19 cellular contexts compared by ENCODE assay signal in genomic region chr21:45859041-45859761, GRCh38.
"Had no signal": no experiment of that assay in that cellular context is flagged by ENCODE, and none has a peak within 500 bp of the region (broad histone marks: within the 10 kb centered on the region; RNA-seq: fewer than 3 reads in every experiment).

No MANE protein-coding gene starts in this region.

- H3K36me3 Mint-ChIP-seq: activated naive CD4-positive, alpha-beta T cell treated with anti-CD3 and anti-CD28 coated beads, Interleukin-2, amount 10 ng/mL, durations not matched to agents 7 days and 5 days had no signal

- DNase-seq: activated CD4-positive, alpha-beta memory T cell treated with anti-CD3 and anti-CD28 coated beads, Interleukin-2, amount 10 ng/mL, durations not matched to agents 7 days and 5 days; activated CD4-positive, alpha-beta T cell treated with anti-CD3 and anti-CD28 coated beads for 36 hours; activated naive CD4-positive, alpha-beta T cell treated with anti-CD3 and anti-CD28 coated beads, Interleukin-2, amount 10 ng/mL, durations not matched to agents 7 days and 5 days; esophagus squamous epithelium; hippocampal formation; mucosa of descending colon; stimulated activated CD4-positive, alpha-beta T cell treated with anti-CD3 and anti-CD28 coated beads, Interleukin-4, amount 100 ng/mL, for 4 hours; stomach; T-helper 17 cell; WERI-Rb-1 had no signal

- H3K27ac Mint-ChIP-seq: activated CD4-positive, alpha-beta memory T cell treated with anti-CD3 and anti-CD28 coated beads, Interleukin-2, amount 10 ng/mL, durations not matched to agents 7 days and 5 days; activated CD4-positive, alpha-beta T cell treated with anti-CD3 and anti-CD28 coated beads for 36 hours; activated naive CD4-positive, alpha-beta T cell treated with anti-CD3 and anti-CD28 coated beads, Interleukin-2, amount 10 ng/mL, durations not matched to agents 7 days and 5 days; activated T-helper 2 cell treated with anti-CD3 and anti-CD28 coated beads, Interferon-gamma antibody, Interleukin-2, Interleukin-4, amounts not matched to agents 10 μg/mL and 5 μg/mL and 100 μg/mL, durations not matched to agents 14 hours and 24 hours and 36 hours; naive thymus-derived CD4-positive, alpha-beta T cell; T-helper 17 cell had no signal

- H3K9me3 Mint-ChIP-seq: activated CD4-positive, alpha-beta memory T cell treated with anti-CD3 and anti-CD28 coated beads, Interleukin-2, amount 10 ng/mL, durations not matched to agents 7 days and 5 days; activated naive CD4-positive, alpha-beta T cell treated with anti-CD3 and anti-CD28 coated beads, Interleukin-2, amount 10 ng/mL, durations not matched to agents 7 days and 5 days; activated T-helper 2 cell treated with anti-CD3 and anti-CD28 coated beads, Interferon-gamma antibody, Interleukin-2, Interleukin-4, amounts not matched to agents 10 μg/mL and 5 μg/mL and 100 μg/mL, durations not matched to agents 14 hours and 24 hours and 36 hours; naive thymus-derived CD4-positive, alpha-beta T cell had no signal

- H3K4me3 ChIP-seq: adrenal gland, cardiac muscle cell, dorsolateral prefrontal cortex, esophagus squamous epithelium, left lung, mucosa of descending colon, skin epidermis, stomach, thoracic aorta had no signal

- ATAC-seq: activated CD4-positive, alpha-beta T cell treated with anti-CD3 and anti-CD28 coated beads for 36 hours; left lung; mucosa of descending colon; naive thymus-derived CD4-positive, alpha-beta T cell; T-helper 17 cell had no signal

- H3K36me3 ChIP-seq: adrenal gland, cardiac muscle cell, esophagus squamous epithelium, left lung, stomach, thoracic aorta, WERI-Rb-1 had no signal

- H3K9me3 ChIP-seq: adrenal gland, esophagus squamous epithelium, left lung, mucosa of descending colon, neutrophil, stomach, thoracic aorta had no signal

- H3K4me1 ChIP-seq: adrenal gland, esophagus squamous epithelium, left lung, stomach had no signal

- H3K27me3 Mint-ChIP-seq: activated CD4-positive, alpha-beta memory T cell treated with anti-CD3 and anti-CD28 coated beads, Interleukin-2, amount 10 ng/mL, durations not matched to agents 7 days and 5 days; activated CD4-positive, alpha-beta T cell treated with anti-CD3 and anti-CD28 coated beads for 36 hours; activated naive CD4-positive, alpha-beta T cell treated with anti-CD3 and anti-CD28 coated beads, Interleukin-2, amount 10 ng/mL, durations not matched to agents 7 days and 5 days had no signal

- H3K4me1 Mint-ChIP-seq: activated CD4-positive, alpha-beta memory T cell treated with anti-CD3 and anti-CD28 coated beads, Interleukin-2, amount 10 ng/mL, durations not matched to agents 7 days and 5 days; activated CD4-positive, alpha-beta T cell treated with anti-CD3 and anti-CD28 coated beads for 36 hours; activated naive CD4-positive, alpha-beta T cell treated with anti-CD3 and anti-CD28 coated beads, Interleukin-2, amount 10 ng/mL, durations not matched to agents 7 days and 5 days had no signal

- H3K4me3 Mint-ChIP-seq: activated CD4-positive, alpha-beta memory T cell treated with anti-CD3 and anti-CD28 coated beads, Interleukin-2, amount 10 ng/mL, durations not matched to agents 7 days and 5 days; activated CD4-positive, alpha-beta T cell treated with anti-CD3 and anti-CD28 coated beads for 36 hours; activated naive CD4-positive, alpha-beta T cell treated with anti-CD3 and anti-CD28 coated beads, Interleukin-2, amount 10 ng/mL, durations not matched to agents 7 days and 5 days; naive thymus-derived CD4-positive, alpha-beta T cell; T-helper 17 cell had no signal

- H3K27ac ChIP-seq: adrenal gland, cardiac muscle cell, dorsolateral prefrontal cortex, esophagus squamous epithelium, left lung, neutrophil, skin epidermis, stomach, thoracic aorta, WERI-Rb-1 had no signal

- H3K27me3 ChIP-seq: adrenal gland, cardiac muscle cell, neutrophil had no signal
